In genomic region chr6:2940010-2940850, GRCh38 we compare ENCODE assay signal across 8 cellular contexts. TPM values are rescaled to one million over a fixed set of nuclear protein-coding genes. Genes with fewer than 3 reads are reported as not detected.
DNase-seq lines count a peak whose midpoint lies in the region; ATAC-seq and TF ChIP-seq lines count a peak whose summit lies in the region.

No MANE protein-coding gene starts in this region.

- H3K27me3 ChIP-seq in foreskin keratinocyte = no peaks in the 10 kb centered on the region

- H3K27ac ChIP-seq in foreskin keratinocyte = no peak overlapping the region

- peaks cover 27% of the 10 kb centered on the region for H3K9me3 Mint-ChIP-seq in activated CD4-positive, alpha-beta T cell treated with anti-CD3 and anti-CD28 coated beads for 36 hours (ENCODE audit: low read depth)

- H3K4me3 Mint-ChIP-seq in activated CD4-positive, alpha-beta T cell treated with anti-CD3 and anti-CD28 coated beads for 36 hours = peak overlapping the region; percentile 50

- peak; percentile 92 for DNase-seq in activated CD4-positive, alpha-beta T cell treated with anti-CD3 and anti-CD28 coated beads for 36 hours
- peak; percentile 52 for DNase-seq in germinal center (ENCODE audit: low spot score)
- DNase-seq in stimulated activated CD8-positive, alpha-beta memory T cell treated with anti-CD3 and anti-CD28 coated beads, Interleukin-7, amount 100 ng/mL, for 48 hours (ENCODE audit: extremely low read depth in 1 of 2, low read depth in 1 of 2) = peak; percentile 54 to 89
- no peak for DNase-seq in foreskin keratinocyte
- no peak for DNase-seq in glomerular visceral epithelial cell (ENCODE audit: extremely low spot score)
- DNase-seq in DMS153 treated with DMSO at 0.1 percent for 48 hours (lab: John Stamatoyannopoulos, UW; ENCODE audit: unreplicated experiment) = no peak

- peaks cover 38% of the 10 kb centered on the region for H3K36me3 Mint-ChIP-seq in activated CD4-positive, alpha-beta T cell treated with anti-CD3 and anti-CD28 coated beads for 36 hours (ENCODE audit: low read depth)

- H3K4me1 Mint-ChIP-seq in activated CD4-positive, alpha-beta T cell treated with anti-CD3 and anti-CD28 coated beads for 36 hours = peaks cover 67% of the 10 kb centered on the region

- H3K4me1 ChIP-seq in foreskin keratinocyte = no peaks in the 10 kb centered on the region

- intact Hi-C loops in activated CD4-positive, alpha-beta T cell treated with anti-CD3 and anti-CD28 coated beads for 36 hours (cut with DNase I, micrococcal nuclease) = loop anchor here (1.0 to 5.0 kb wide), 12 partner anchors 36 to 269 kb away; partner anchors contain the start of genes RIPK1 (in 2 of the 2) and WRNIP1 (in 1 of the 2)

- no peak for TF ChIP-seq CTCF in foreskin keratinocyte (conservative IDR thresholded peaks at IDR 0.05)

- CTCF ChIA-PET in activated CD4-positive, alpha-beta T cell treated with anti-CD3 and anti-CD28 coated beads for 36 hours (lab: Charles Lee) = interaction anchor here (0.6 to 5.5 kb wide), 13 partner anchors 9 to 121 kb away, joined by 3 to 56 read pairs (median 5); partner anchors contain the start of gene SERPINB1

- POLR2A ChIA-PET in activated CD4-positive, alpha-beta T cell treated with anti-CD3 and anti-CD28 coated beads for 36 hours (lab: Charles Lee) = interaction anchor here (0.6 to 2.3 kb wide), 27 partner anchors 13 to 1329 kb away, joined by 3 to 26 read pairs (median 5); partner anchors contain the start of genes NQO2, SERPINB1 and WRNIP1

- H3K27ac Mint-ChIP-seq in activated CD4-positive, alpha-beta T cell treated with anti-CD3 and anti-CD28 coated beads for 36 hours = peak overlapping the region; percentile 94

- no peaks in the 10 kb centered on the region for H3K27me3 Mint-ChIP-seq in activated CD4-positive, alpha-beta T cell treated with anti-CD3 and anti-CD28 coated beads for 36 hours

- ATAC-seq in GM19372 (IDR thresholded peaks at IDR 0.05; ENCODE audit: low read depth, unreplicated experiment) = peak; percentile 91
- peak; percentile 71 for ATAC-seq in HG03139 (IDR thresholded peaks at IDR 0.05; ENCODE audit: unreplicated experiment)
- peak; percentile 84 for ATAC-seq in activated CD4-positive, alpha-beta T cell treated with anti-CD3 and anti-CD28 coated beads for 36 hours
- no peak for ATAC-seq in foreskin keratinocyte

RNA-seq across cellular contexts. Expression of gene SERPINB6, which starts 31.1 kb away (rescaled TPM):
- total RNA-seq in activated CD4-positive, alpha-beta T cell treated with anti-CD3 and anti-CD28 coated beads for 36 hours = 10 to 100 TPM; 36.2 to 41.3 TPM
- total RNA-seq in foreskin keratinocyte = 57.6 and 59.0 TPM in 2 replicates
- 81.3 and 86.5 TPM in 2 replicates for polyA plus RNA-seq in foreskin keratinocyte

RNA-seq across cellular contexts. Expression of gene SERPINB9, which starts 37.1 kb away (rescaled TPM):
- 100 to 1,000 TPM in 1 of 2 experiments, 10 to 100 TPM in 1; 90.0 to 109 TPM for total RNA-seq in activated CD4-positive, alpha-beta T cell treated with anti-CD3 and anti-CD28 coated beads for 36 hours
- 0.07 and 0.31 TPM in 2 replicates for total RNA-seq in foreskin keratinocyte
- 0.08 and 0.11 TPM in 2 replicates for polyA plus RNA-seq in foreskin keratinocyte

RNA-seq across cellular contexts. Expression of gene NQO2, which starts 59.5 kb away (rescaled TPM):
- total RNA-seq in activated CD4-positive, alpha-beta T cell treated with anti-CD3 and anti-CD28 coated beads for 36 hours = 10 to 100 TPM; 40.7 to 44.2 TPM
- 17.6 and 27.1 TPM in 2 replicates for total RNA-seq in foreskin keratinocyte
- polyA plus RNA-seq in foreskin keratinocyte = 22.8 and 34.0 TPM in 2 replicates

Comparison
In these comparisons a context has a peak if more than half of its experiments do, and no peak if none do; other contexts are left out.
1. DNase-seq: peak in activated CD4-positive, alpha-beta T cell treated with anti-CD3 and anti-CD28 coated beads for 36 hours (single experiment), germinal center (single experiment) and stimulated activated CD8-positive, alpha-beta memory T cell treated with anti-CD3 and anti-CD28 coated beads, Interleukin-7, amount 100 ng/mL, for 48 hours (2 of 2); none in foreskin keratinocyte (0 of 2), glomerular visceral epithelial cell (single experiment) and DMS153 treated with DMSO at 0.1 percent for 48 hours (single experiment).
2. RNA of gene SERPINB9, which starts 37.1 kb away (total RNA-seq): 90.0 to 109 TPM in activated CD4-positive, alpha-beta T cell treated with anti-CD3 and anti-CD28 coated beads for 36 hours; 0.07 to 0.31 TPM in foreskin keratinocyte; every median in the first group is over 10 times any median in the second.